25 cellular contexts compared by ENCODE assay signal in genomic region chr6:161644521-161644920, GRCh38.
"Had no signal": no experiment of that assay in that cellular context is flagged by ENCODE, and none has a peak within 500 bp of the region (broad histone marks: within the 10 kb centered on the region; RNA-seq: fewer than 3 reads in every experiment).

No MANE protein-coding gene starts in this region.

- H3K27ac ChIP-seq: breast epithelium, colonic mucosa, epithelial cell of prostate, foreskin keratinocyte, thyroid gland, upper lobe of right lung, VCaP had no signal

- ATAC-seq: activated CD8-positive, alpha-beta memory T cell treated with anti-CD3 and anti-CD28 coated beads, Interleukin-2, amount 10 ng/mL, durations not matched to agents 7 days and 5 days; activated CD8-positive, alpha-beta T cell treated with anti-CD3 and anti-CD28 coated beads for 36 hours; activated naive CD8-positive, alpha-beta T cell treated with anti-CD3 and anti-CD28 coated beads, Interleukin-2, amount 50 U/mL, for 24 hours; foreskin keratinocyte; left lobe of liver; naive thymus-derived CD4-positive, alpha-beta T cell; stimulated activated naive CD8-positive, alpha-beta T cell treated with anti-CD3 and anti-CD28 coated beads, Interleukin-15, Interleukin-2, amounts not matched to agents 100 U/mL and 50 U/mL, for 24 hours; upper lobe of right lung had no signal

- H3K27ac Mint-ChIP-seq: activated CD4-positive, alpha-beta T cell treated with anti-CD3 and anti-CD28 coated beads, Interleukin-2, amount 10 ng/mL, durations not matched to agents 7 days and 5 days; activated CD8-positive, alpha-beta memory T cell treated with anti-CD3 and anti-CD28 coated beads, Interleukin-2, amount 10 ng/mL, durations not matched to agents 7 days and 5 days; activated CD8-positive, alpha-beta T cell treated with anti-CD3 and anti-CD28 coated beads for 36 hours; activated naive CD8-positive, alpha-beta T cell treated with anti-CD3 and anti-CD28 coated beads, Interleukin-2, amount 50 U/mL, for 24 hours; activated T-helper 1 cell treated with anti-CD3 and anti-CD28 coated beads, Interleukin-12 subunit alpha, Interleukin-12 subunit beta, Interleukin-2, Interleukin-4 antibody, amounts not matched to agents 30 ng/mL and 10 ng/mL and 1 ng/mL, durations not matched to agents 14 hours and 24 hours and 36 hours; endodermal cell; naive thymus-derived CD4-positive, alpha-beta T cell had no signal

- H3K4me3 Mint-ChIP-seq: activated CD4-positive, alpha-beta T cell treated with anti-CD3 and anti-CD28 coated beads, Interleukin-2, amount 10 ng/mL, durations not matched to agents 7 days and 5 days; activated CD8-positive, alpha-beta memory T cell treated with anti-CD3 and anti-CD28 coated beads, Interleukin-2, amount 10 ng/mL, durations not matched to agents 7 days and 5 days; activated CD8-positive, alpha-beta T cell treated with anti-CD3 and anti-CD28 coated beads for 36 hours; activated naive CD8-positive, alpha-beta T cell treated with anti-CD3 and anti-CD28 coated beads, Interleukin-2, amount 50 U/mL, for 24 hours; activated T-helper 1 cell treated with anti-CD3 and anti-CD28 coated beads, Interleukin-12 subunit alpha, Interleukin-12 subunit beta, Interleukin-2, Interleukin-4 antibody, amounts not matched to agents 30 ng/mL and 10 ng/mL and 1 ng/mL, durations not matched to agents 14 hours and 24 hours and 36 hours; central memory CD8-positive, alpha-beta T cell; endodermal cell; naive thymus-derived CD4-positive, alpha-beta T cell; neural crest cell had no signal

- H3K27me3 Mint-ChIP-seq: activated CD4-positive, alpha-beta T cell treated with anti-CD3 and anti-CD28 coated beads, Interleukin-2, amount 10 ng/mL, durations not matched to agents 7 days and 5 days; activated CD8-positive, alpha-beta memory T cell treated with anti-CD3 and anti-CD28 coated beads, Interleukin-2, amount 10 ng/mL, durations not matched to agents 7 days and 5 days; activated CD8-positive, alpha-beta T cell treated with anti-CD3 and anti-CD28 coated beads for 36 hours; activated naive CD8-positive, alpha-beta T cell treated with anti-CD3 and anti-CD28 coated beads, Interleukin-2, amount 50 U/mL, for 24 hours had no signal

- H3K4me1 ChIP-seq: breast epithelium, colonic mucosa, foreskin keratinocyte, thyroid gland, upper lobe of right lung had no signal

- H3K27me3 ChIP-seq: breast epithelium, colonic mucosa, foreskin keratinocyte, thyroid gland, upper lobe of right lung had no signal

- DNase-seq: activated CD4-positive, alpha-beta T cell treated with anti-CD3 and anti-CD28 coated beads, Interleukin-2, amount 10 ng/mL, durations not matched to agents 7 days and 5 days; activated CD4-positive, CD25-positive, alpha-beta regulatory T cell treated with anti-CD3 and anti-CD28 coated beads, Interleukin-2, amount 50 U/mL, for 72 hours; activated CD8-positive, alpha-beta memory T cell treated with anti-CD3 and anti-CD28 coated beads, Interleukin-2, amount 10 ng/mL, durations not matched to agents 7 days and 5 days; activated CD8-positive, alpha-beta T cell treated with anti-CD3 and anti-CD28 coated beads for 36 hours; activated gamma-delta T cell; activated naive CD4-positive, alpha-beta T cell treated with anti-CD3 and anti-CD28 coated beads, Interleukin-2, amount 50 U/mL, for 16 hours; activated naive CD8-positive, alpha-beta T cell treated with anti-CD3 and anti-CD28 coated beads, Interleukin-2, amount 50 U/mL, for 24 hours; activated T-cell treated with anti-CD3 and anti-CD28 coated beads for 4 hours; aorta; colonic mucosa; endodermal cell; foreskin keratinocyte; naive thymus-derived CD4-positive, alpha-beta T cell; occipital lobe; stimulated activated CD4-positive, alpha-beta T cell treated with anti-CD3 and anti-CD28 coated beads, Interleukin-4, amount 100 ng/mL, for 24 hours; stimulated activated naive CD8-positive, alpha-beta T cell treated with anti-CD3 and anti-CD28 coated beads, Interleukin-15, Interleukin-2, amounts not matched to agents 100 U/mL and 50 U/mL, for 24 hours; thyroid gland; upper lobe of right lung had no signal

- H3K36me3 ChIP-seq: breast epithelium, colonic mucosa, thyroid gland, upper lobe of right lung had no signal

- H3K36me3 Mint-ChIP-seq: activated CD8-positive, alpha-beta memory T cell treated with anti-CD3 and anti-CD28 coated beads, Interleukin-2, amount 10 ng/mL, durations not matched to agents 7 days and 5 days had no signal

- H3K4me3 ChIP-seq: breast epithelium, colonic mucosa, thyroid gland, upper lobe of right lung had no signal

- H3K9me3 Mint-ChIP-seq: endodermal cell had no signal

- H3K4me1 Mint-ChIP-seq: activated CD4-positive, alpha-beta T cell treated with anti-CD3 and anti-CD28 coated beads, Interleukin-2, amount 10 ng/mL, durations not matched to agents 7 days and 5 days; activated CD8-positive, alpha-beta memory T cell treated with anti-CD3 and anti-CD28 coated beads, Interleukin-2, amount 10 ng/mL, durations not matched to agents 7 days and 5 days; activated naive CD8-positive, alpha-beta T cell treated with anti-CD3 and anti-CD28 coated beads, Interleukin-2, amount 50 U/mL, for 24 hours; central memory CD8-positive, alpha-beta T cell; naive thymus-derived CD4-positive, alpha-beta T cell had no signal

- H3K9me3 ChIP-seq: breast epithelium, colonic mucosa, thyroid gland, upper lobe of right lung had no signal
